In the genomic region with DNA sequence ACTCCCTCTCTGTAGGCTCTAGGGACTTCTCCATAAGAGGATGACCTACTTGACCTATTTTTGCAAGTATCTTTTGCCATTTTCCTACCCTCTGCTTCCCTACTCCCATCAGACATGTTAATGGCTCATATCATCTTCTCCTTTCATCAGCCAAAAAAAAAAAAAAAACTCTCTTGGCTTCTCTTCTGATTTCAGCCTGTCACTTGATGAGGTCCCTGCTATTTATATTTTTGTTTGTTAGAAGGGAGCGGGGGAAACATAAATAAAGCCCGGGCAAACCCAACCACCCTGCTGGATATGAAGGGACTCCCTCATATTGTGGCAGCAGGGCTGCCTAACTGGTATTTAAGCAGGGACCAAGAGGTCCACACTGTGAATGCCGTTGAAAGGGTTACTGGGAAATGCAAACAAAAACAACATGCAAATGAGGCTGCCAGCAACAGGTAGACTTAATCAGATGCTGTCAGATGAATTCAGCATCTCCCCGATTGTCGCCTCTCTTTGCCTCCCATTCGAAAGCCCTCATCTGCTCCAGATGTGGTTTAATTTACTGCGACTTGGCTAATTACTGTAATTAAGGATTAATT, we compare ENCODE assay signal across 20 cellular contexts.
"Had no signal": no experiment of that assay in that cellular context is flagged by ENCODE, and none has a peak within 500 bp of the region (broad histone marks: within the 10 kb centered on the region; RNA-seq: fewer than 3 reads in every experiment).

No MANE protein-coding gene starts in this region.

- H3K9me3 Mint-ChIP-seq: nephron; T-helper 1 cell treated with Interleukin-12 subunit alpha and Interleukin-12 subunit beta and Interleukin-4 antibody, amounts not matched to agents 30 μg/mL and 1 μg/mL, for 36 hours had no signal

- H3K36me3 Mint-ChIP-seq: activated naive CD4-positive, alpha-beta T cell treated with anti-CD3 and anti-CD28 coated beads, Interleukin-2, amount 50 U/mL, for 72 hours had no signal

- DNase-seq: activated CD4-positive, alpha-beta T cell treated with anti-CD3 and anti-CD28 coated beads, Interleukin-2, amount 50 U/mL, for 1 hour; activated CD4-positive, CD25-positive, alpha-beta regulatory T cell treated with anti-CD3 and anti-CD28 coated beads, Interleukin-2, amount 50 U/mL, for 72 hours; activated CD8-positive, alpha-beta memory T cell treated with anti-CD3 and anti-CD28 coated beads, Interleukin-2, amount 50 U/mL, for 4 hours; activated gamma-delta T cell; activated T-cell treated with anti-CD3 and anti-CD28 coated beads, Interleukin-2, amount 50 U/mL, for 48 hours; adrenal gland; islet precursor cell; left colon; midbrain; nucleus accumbens; retina; stimulated activated naive CD8-positive, alpha-beta T cell treated with anti-CD3 and anti-CD28 coated beads, Interleukin-15, Interleukin-2, amounts not matched to agents 100 U/mL and 50 U/mL, for 24 hours; uterus had no signal

- H3K27me3 ChIP-seq: adrenal gland, hepatocyte, tibial nerve, uterus had no signal

- H3K27ac ChIP-seq: adrenal gland, hepatocyte, skin epidermis, tibial nerve had no signal

- H3K36me3 ChIP-seq: adrenal gland, tibial nerve, uterus had no signal

- H3K27ac Mint-ChIP-seq: activated naive CD4-positive, alpha-beta T cell treated with anti-CD3 and anti-CD28 coated beads, Interleukin-2, amount 50 U/mL, for 72 hours; nephron; T-helper 1 cell treated with Interleukin-12 subunit alpha and Interleukin-12 subunit beta and Interleukin-4 antibody, amounts not matched to agents 30 μg/mL and 1 μg/mL, for 36 hours had no signal

- H3K4me3 Mint-ChIP-seq: nephron; T-helper 1 cell treated with Interleukin-12 subunit alpha and Interleukin-12 subunit beta and Interleukin-4 antibody, amounts not matched to agents 30 μg/mL and 1 μg/mL, for 36 hours had no signal

- ATAC-seq: activated naive CD4-positive, alpha-beta T cell treated with anti-CD3 and anti-CD28 coated beads, Interleukin-2, amount 50 U/mL, for 72 hours; left colon; stimulated activated naive CD8-positive, alpha-beta T cell treated with anti-CD3 and anti-CD28 coated beads, Interleukin-15, Interleukin-2, amounts not matched to agents 100 U/mL and 50 U/mL, for 24 hours had no signal

- H3K4me3 ChIP-seq: adrenal gland, hepatocyte, lung, skin epidermis, tibial nerve, uterus had no signal

- H3K9me3 ChIP-seq: adrenal gland, tibial nerve, uterus had no signal
